1 cellular context compared by ENCODE assay signal in genomic region chr19:44212865-44213346, GRCh38.
TF ChIP-seq lines count a peak whose summit lies in the region.

No MANE protein-coding gene starts in this region.

TF ChIP-seq in HepG2, 621 proteins besides CTCF, POLR2A, EP300 and RAD21:
- TF ChIP-seq KLF9 (CRISPR knock-in tag; IDR thresholded peaks at IDR 0.05; ENCODE audit: low read depth) (no peak), ZNF660 (CRISPR knock-in tag; IDR thresholded peaks at IDR 0.05; ENCODE audit: borderline replicate concordance, low read depth) (no peak), MXD4 (CRISPR knock-in tag; IDR thresholded peaks at IDR 0.05) (0 out of 2 replicates have a peak, but pooled peaks have one; percentile 7), HMG20B (CRISPR knock-in tag; conservative IDR thresholded peaks at IDR 0.05) (no peak), ZSCAN31 (CRISPR knock-in tag; IDR thresholded peaks at IDR 0.05; ENCODE audit: low read depth) (0 out of 2 replicates have a peak, but pooled peaks have one; percentile 31), KLF6 (CRISPR knock-in tag; IDR thresholded peaks at IDR 0.05) (0 out of 2 replicates have a peak, but pooled peaks have one; percentile 13), U2AF1 (optimal IDR thresholded peaks at IDR 0.05; ENCODE audit: low read depth, low read length) (no peak), ZNF142 (CRISPR knock-in tag; IDR thresholded peaks at IDR 0.05) (0 out of 2 replicates have a peak, but pooled peaks have one; percentile 2), ELF4 (CRISPR knock-in tag; IDR thresholded peaks at IDR 0.05; ENCODE audit: borderline replicate concordance) (0 out of 2 replicates have a peak, but pooled peaks have one; percentile 5), ZNF747 (CRISPR knock-in tag; IDR thresholded peaks at IDR 0.05; ENCODE audit: borderline replicate concordance) (0 out of 2 replicates have a peak, but pooled peaks have one; percentile 0)
TF ChIP-seq in HepG2: peak in this region for 6.
